Comparison of ENCODE assay signal across 1 cellular context in the genomic region with DNA sequence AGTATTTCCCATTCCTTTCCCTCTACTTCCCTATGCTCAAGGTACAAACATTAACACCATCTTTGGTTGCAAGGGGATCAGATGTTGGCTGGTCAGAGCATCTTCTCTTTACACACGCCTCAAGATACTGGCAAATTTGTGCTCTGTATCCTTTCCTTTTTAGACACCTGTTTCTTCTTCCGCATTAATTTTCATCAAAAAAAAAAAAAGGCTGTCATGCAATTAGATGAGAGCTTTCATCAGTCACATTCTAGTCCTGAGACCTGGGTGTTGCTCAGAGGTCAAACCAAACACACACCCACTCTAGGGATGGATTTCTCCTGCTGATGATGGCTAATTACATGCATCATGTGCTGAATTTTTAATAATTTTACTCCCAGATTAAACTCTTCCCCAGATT.
A peak's percentile ranks its signal among the peaks of the same experiment; 100 is the strongest.
TF ChIP-seq lines count a peak whose summit lies in the region.

No MANE protein-coding gene starts in this region.

TF ChIP-seq in HepG2, 621 proteins besides CTCF, POLR2A, EP300 and RAD21:
- TF ChIP-seq, protein P1, sequence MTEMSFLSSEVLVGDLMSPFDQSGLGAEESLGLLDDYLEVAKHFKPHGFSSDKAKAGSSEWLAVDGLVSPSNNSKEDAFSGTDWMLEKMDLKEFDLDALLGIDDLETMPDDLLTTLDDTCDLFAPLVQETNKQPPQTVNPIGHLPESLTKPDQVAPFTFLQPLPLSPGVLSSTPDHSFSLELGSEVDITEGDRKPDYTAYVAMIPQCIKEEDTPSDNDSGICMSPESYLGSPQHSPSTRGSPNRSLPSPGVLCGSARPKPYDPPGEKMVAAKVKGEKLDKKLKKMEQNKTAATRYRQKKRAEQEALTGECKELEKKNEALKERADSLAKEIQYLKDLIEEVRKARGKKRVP (CRISPR knock-in tag; IDR thresholded peaks at IDR 0.05): peak in 1 of 2 experiments; percentile 58; a peak in 1 of 4 replicates
- no peak for TF ChIP-seq ZNF501 (CRISPR knock-in tag; IDR thresholded peaks at IDR 0.05)
- no peak for TF ChIP-seq ZNF160 (CRISPR knock-in tag; IDR thresholded peaks at IDR 0.05)
- TF ChIP-seq ZNF468 (CRISPR knock-in tag; IDR thresholded peaks at IDR 0.05): no peak
